In genomic region chr1:153533689-153534201, GRCh38 we compare ENCODE assay signal across 8 cellular contexts.
DNase-seq lines count a peak whose midpoint lies in the region; ATAC-seq and TF ChIP-seq lines count a peak whose summit lies in the region.

No MANE protein-coding gene starts in this region.

- no peaks in the 10 kb centered on the region for H3K36me3 ChIP-seq in brain microvascular endothelial cell (replicated peaks)

- peak overlapping the region; percentile 74 for H3K4me3 ChIP-seq in brain microvascular endothelial cell (ENCODE audit: low read depth, low read length)

- ATAC-seq in HG03139 (IDR thresholded peaks at IDR 0.05; ENCODE audit: unreplicated experiment) = no peak

- TF ChIP-seq CTCF in brain microvascular endothelial cell (IDR thresholded peaks at IDR 0.05; ENCODE audit: low read depth, low read length, missing control alignments) = no peak

- in situ Hi-C loops in brain microvascular endothelial cell (cut with HindIII; ENCODE audit: low pct_ligation_motif_present, low sequenced_read_pairs) = no loop called here

- peak; percentile 95 for DNase-seq in EH (ENCODE audit: low read depth)
- DNase-seq in NCI-H82 (lab: John Stamatoyannopoulos, UW) = peak; percentile 90
- peak; percentile 89 for DNase-seq in brain microvascular endothelial cell
- DNase-seq in iris pigment epithelial cell (ENCODE audit: low read depth) = peak; percentile 92
- peak in 9 of 49 donors; percentile 15 to 64 (median 39) for DNase-seq in substantia nigra (lab: John Stamatoyannopoulos, UW)
- DNase-seq in KG1 (lab: John Stamatoyannopoulos, UW) = no peak
- no peak for DNase-seq in putamen (ENCODE audit: low spot score)

- no peaks in the 10 kb centered on the region for H3K27me3 ChIP-seq in brain microvascular endothelial cell (replicated peaks)

- H3K27ac ChIP-seq in brain microvascular endothelial cell (peak overlapping the region; percentile 88), substantia nigra (ENCODE audit: low read depth, low read length, poor library complexity, severe bottlenecking) (peak overlapping the region; percentile 50)

Comparison
In these comparisons a context has a peak if more than half of its experiments do, and no peak if none do; other contexts are left out.
1. DNase-seq: peak in EH (single experiment), NCI-H82 (single experiment), brain microvascular endothelial cell (single experiment) and iris pigment epithelial cell (single experiment); none in KG1 (single experiment) and putamen (single experiment).